10 cellular contexts compared by ENCODE assay signal in the genomic region with DNA sequence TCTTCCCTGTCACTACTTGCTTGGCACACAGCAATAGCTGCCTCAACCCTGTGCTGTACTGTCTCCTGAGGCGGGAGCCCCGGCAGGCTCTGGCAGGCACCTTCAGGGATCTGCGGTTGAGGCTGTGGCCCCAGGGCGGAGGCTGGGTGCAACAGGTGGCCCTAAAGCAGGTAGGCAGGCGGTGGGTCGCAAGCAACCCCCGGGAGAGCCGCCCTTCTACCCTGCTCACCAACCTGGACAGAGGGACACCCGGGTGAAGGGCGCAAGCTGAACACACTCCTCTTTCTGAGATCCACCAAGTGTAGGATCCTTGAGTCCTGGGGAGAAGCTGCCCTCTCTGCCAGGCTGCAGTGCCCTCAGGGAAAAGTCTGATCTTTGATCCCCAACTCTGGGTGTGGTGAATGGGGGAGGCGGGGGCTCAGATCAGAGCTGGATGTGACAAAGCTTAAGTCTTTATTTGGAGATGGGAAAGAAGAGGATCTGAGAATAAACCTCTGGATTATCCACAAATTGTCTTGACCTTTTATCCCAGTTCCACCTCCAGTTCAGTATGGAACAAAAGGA. TPM values are rescaled to one million over a fixed set of nuclear protein-coding genes. Genes with fewer than 3 reads are reported as not detected.
DNase-seq lines count a peak whose midpoint lies in the region; ATAC-seq and TF ChIP-seq lines count a peak whose summit lies in the region.
"Had no signal": no experiment of that assay in that cellular context is flagged by ENCODE, and none has a peak within 500 bp of the region (broad histone marks: within the 10 kb centered on the region; RNA-seq: fewer than 3 reads in every experiment).

No MANE protein-coding gene starts in this region.

- no peak overlapping the region for H4K8ac ChIP-seq in neuronal stem cell (ENCODE audit: low read depth, low read length)

- H2BK12ac ChIP-seq in neuronal stem cell (ENCODE audit: low read length), result no peak overlapping the region

- intact Hi-C loops in CD8-positive, alpha-beta T cell (cut with DNase I, micrococcal nuclease), result no loop called here
- intact Hi-C loops in ascending aorta (cut with DNase I), result no loop called here

- H3K9me3 Mint-ChIP-seq in CD8-positive, alpha-beta T cell, result no peaks in the 10 kb centered on the region
- H3K9me3 Mint-ChIP-seq in IgD-negative memory B cell, result no peaks in the 10 kb centered on the region
- H3K9me3 Mint-ChIP-seq: activated T-cell treated with anti-CD3 and anti-CD28 coated beads, Interleukin-2, amount 50 U/mL, for 72 hours had no signal

- H3K4ac ChIP-seq in neuronal stem cell (ENCODE audit: low read length), result no peak overlapping the region

- ATAC-seq in CD8-positive, alpha-beta T cell, result no peak
- no peak for ATAC-seq in HG02610 (IDR thresholded peaks at IDR 0.05; ENCODE audit: unreplicated experiment)
- ATAC-seq: activated T-cell treated with anti-CD3 and anti-CD28 coated beads, Interleukin-2, amount 50 U/mL, for 72 hours had no signal

- no peaks in the 10 kb centered on the region for H3K79me1 ChIP-seq in neuronal stem cell (ENCODE audit: low read depth, low read length)

- CTCF ChIA-PET in CD8-positive, alpha-beta T cell (lab: Charles Lee), result interaction anchor here (1.3 to 2.5 kb wide), 4 partner anchors 8 to 49 kb away, joined by 3 to 9 read pairs (median 4); a partner anchor contains a TSS

- H3K36me3 ChIP-seq in CD8-positive, alpha-beta T cell (ENCODE audit: insufficient read depth, low read length), result peaks cover 12% of the 10 kb centered on the region
- H3K36me3 ChIP-seq in ascending aorta, result peaks cover 12 to 16% of the 10 kb centered on the region in 2 donors
- H3K36me3 ChIP-seq in neuronal stem cell (replicated peaks in 1 of 2; ENCODE audit: control insufficient read depth in 2 of 2, insufficient read depth in 2 of 2, low read length in 2 of 2), result peaks cover 8 to 19% of the 10 kb centered on the region in 2 donors

- H3K27ac ChIP-seq in CD8-positive, alpha-beta T cell (ENCODE audit: low read depth, low read length), result no peak overlapping the region
- peak overlapping the region; percentile 80 to 92 for H3K27ac ChIP-seq in ascending aorta
- no peak overlapping the region for H3K27ac ChIP-seq in neuronal stem cell (replicated peaks; ENCODE audit: low read length)
- H3K27ac ChIP-seq: parathyroid adenoma had no signal

- no peak overlapping the region for H4K91ac ChIP-seq in neuronal stem cell (ENCODE audit: low read depth, low read length, poor library complexity)

- H3K4me3 ChIP-seq in CD8-positive, alpha-beta T cell (ENCODE audit: low read depth, low read length), result no peak overlapping the region
- no peak overlapping the region for H3K4me3 ChIP-seq in ascending aorta
- no peak overlapping the region for H3K4me3 ChIP-seq in neuronal stem cell (ENCODE audit: low read length in 2 of 2)

- H3K27me3 ChIP-seq in CD8-positive, alpha-beta T cell (ENCODE audit: insufficient read depth, low read length), result no peaks in the 10 kb centered on the region
- H3K27me3 ChIP-seq in ascending aorta, result no peaks in the 10 kb centered on the region
- no peaks in the 10 kb centered on the region for H3K27me3 ChIP-seq in neuronal stem cell (ENCODE audit: control insufficient read depth in 3 of 3, insufficient read depth in 3 of 3, low read depth in 1 of 3, low read length in 3 of 3)

- TF ChIP-seq CTCF in CD8-positive, alpha-beta T cell (IDR thresholded peaks at IDR 0.05), result no peak
- no peak for TF ChIP-seq CTCF in ascending aorta (IDR thresholded peaks at IDR 0.05)

- POLR2A ChIA-PET in CD8-positive, alpha-beta T cell (lab: Charles Lee), result interaction anchor here (0.6 to 1.1 kb wide), 3 partner anchors 9 to 36 kb away, joined by 3 to 4 read pairs (median 3); a partner anchor contains a TSS

- H3K36me3 Mint-ChIP-seq in CD8-positive, alpha-beta T cell, result peaks cover 17% of the 10 kb centered on the region
- peaks cover 6% of the 10 kb centered on the region for H3K36me3 Mint-ChIP-seq in IgD-negative memory B cell

- peaks cover 50% of the 10 kb centered on the region for H3K4me1 ChIP-seq in CD8-positive, alpha-beta T cell (ENCODE audit: insufficient read depth, low read length)
- H3K4me1 ChIP-seq in ascending aorta (peaks cover 20 to 38% of the 10 kb centered on the region in 2 donors), neuronal stem cell (ENCODE audit: control insufficient read depth in 2 of 2, insufficient read depth in 1 of 2, low read depth in 1 of 2, low read length in 2 of 2) (peaks cover 5 to 14% of the 10 kb centered on the region in 2 donors)

- no peak for DNase-seq in CD8-positive, alpha-beta T cell
- no peak for DNase-seq in ascending aorta (ENCODE audit: low spot score in 2 of 2)
- DNase-seq in neuronal stem cell (ENCODE audit: low spot score), result no peak
- no peak for DNase-seq in C1 segment of cervical spinal cord (lab: John Stamatoyannopoulos, UW)
- no peak for DNase-seq in H4 (ENCODE audit: low spot score)
- DNase-seq: activated T-cell treated with anti-CD3 and anti-CD28 coated beads, Interleukin-2, amount 50 U/mL, for 72 hours; NCI-H226 had no signal

- H2BK15ac ChIP-seq in neuronal stem cell (ENCODE audit: low read length), result no peak overlapping the region

- H3K9ac ChIP-seq in neuronal stem cell (ENCODE audit: low read depth, low read length, poor library complexity), result no peak overlapping the region
- H3K9ac ChIP-seq: parathyroid adenoma had no signal

- no peak overlapping the region for H3K14ac ChIP-seq in neuronal stem cell (ENCODE audit: low read length)

- no peak overlapping the region for H2AFZ ChIP-seq in neuronal stem cell (ENCODE audit: low read length)
- H2AFZ ChIP-seq: parathyroid adenoma had no signal

- peak overlapping the region; percentile 69 for H3K27ac Mint-ChIP-seq in CD8-positive, alpha-beta T cell
- peak overlapping the region; percentile 43 to 90 (median 88) for H3K27ac Mint-ChIP-seq in IgD-negative memory B cell

- H3K27me3 Mint-ChIP-seq in CD8-positive, alpha-beta T cell (ENCODE audit: low read depth), result no peaks in the 10 kb centered on the region
- no peaks in the 10 kb centered on the region for H3K27me3 Mint-ChIP-seq in IgD-negative memory B cell

- WGBS in neuronal stem cell (ENCODE audit: extremely low coverage in 2 of 2, insufficient read length in 2 of 2, insufficient replicate concordance in 1 of 2), 2 donors, result no CpG with 5 or more reads among the region's 11 CpGs

- no peak overlapping the region for H2BK5ac ChIP-seq in neuronal stem cell (ENCODE audit: low read length)

- no peak overlapping the region for H3K4me3 Mint-ChIP-seq in CD8-positive, alpha-beta T cell
- H3K4me3 Mint-ChIP-seq in IgD-negative memory B cell, result peak overlapping the region in 2 of 4 donors; percentile 47 to 52
- H3K4me3 Mint-ChIP-seq: activated T-cell treated with anti-CD3 and anti-CD28 coated beads, Interleukin-2, amount 50 U/mL, for 72 hours had no signal

- H3K23ac ChIP-seq in neuronal stem cell (ENCODE audit: low read depth, low read length, poor library complexity), result no peak overlapping the region

- H2AK5ac ChIP-seq in neuronal stem cell (ENCODE audit: low read depth, low read length), result peak overlapping the region; percentile 40

- H3K18ac ChIP-seq in neuronal stem cell (ENCODE audit: low read length), result no peak overlapping the region

- peaks cover 63% of the 10 kb centered on the region for H3K4me1 Mint-ChIP-seq in CD8-positive, alpha-beta T cell (ENCODE audit: low read depth)
- peaks cover 40 to 66% (median 56%) of the 10 kb centered on the region in 3 donors for H3K4me1 Mint-ChIP-seq in IgD-negative memory B cell

- no peaks in the 10 kb centered on the region for H3K9me3 ChIP-seq in CD8-positive, alpha-beta T cell (ENCODE audit: low read length)
- H3K9me3 ChIP-seq in ascending aorta, result no peaks in the 10 kb centered on the region
- H3K9me3 ChIP-seq in neuronal stem cell (replicated peaks in 1 of 2; ENCODE audit: control insufficient read depth in 2 of 2, insufficient read depth in 1 of 2, low read depth in 1 of 2, low read length in 2 of 2), result no peaks in the 10 kb centered on the region

- no peak overlapping the region for H3K4me2 ChIP-seq in neuronal stem cell (ENCODE audit: insufficient read depth, low read length, poor library complexity, severe bottlenecking)

- H2BK120ac ChIP-seq in neuronal stem cell (ENCODE audit: low read depth, low read length), result no peak overlapping the region

RNA-seq across cellular contexts. Expression of a gene that starts 1.2 kb away (rescaled TPM):
- total RNA-seq in CD8-positive, alpha-beta T cell, result not detected
- polyA plus RNA-seq in IgD-negative memory B cell, result 0.78 TPM
- total RNA-seq in ascending aorta, result not detected
- polyA plus RNA-seq in neuronal stem cell (2013, experiment 1 of 2), result not detected
- polyA plus RNA-seq in neuronal stem cell (2013, experiment 2 of 2), result not detected
- total RNA-seq in H4 (2014; rRNA removed; shearing (Covaris generic)), result not detected in 2 replicates
- total RNA-seq: activated T-cell treated with anti-CD3 and anti-CD28 coated beads, Interleukin-2, amount 50 U/mL, for 72 hours had no signal

RNA-seq across cellular contexts. Expression of a gene that starts 8.4 kb away (rescaled TPM):
- 10 to 100 TPM; 47.4 to 54.6 TPM for total RNA-seq in CD8-positive, alpha-beta T cell
- polyA plus RNA-seq in IgD-negative memory B cell, result 8.0 TPM
- 101 TPM for total RNA-seq in ascending aorta
- 41.1 TPM for polyA plus RNA-seq in neuronal stem cell (2013, experiment 1 of 2)
- 42.2 TPM for polyA plus RNA-seq in neuronal stem cell (2013, experiment 2 of 2)
- total RNA-seq in H4 (2014; rRNA removed; shearing (Covaris generic)), result 14.9 and 22.3 TPM in 2 replicates

RNA-seq across cellular contexts. Expression of a gene that starts 31.5 kb away (rescaled TPM):
- 10 to 100 TPM; 79.6 to 85.0 TPM for total RNA-seq in CD8-positive, alpha-beta T cell
- 12.7 TPM for polyA plus RNA-seq in IgD-negative memory B cell
- 17.1 TPM for total RNA-seq in ascending aorta
- 22.1 TPM for polyA plus RNA-seq in neuronal stem cell (2013, experiment 1 of 2)
- polyA plus RNA-seq in neuronal stem cell (2013, experiment 2 of 2), result 22.2 TPM
- 45.8 and 46.5 TPM in 2 replicates for total RNA-seq in H4 (2014; rRNA removed; shearing (Covaris generic))

RNA-seq across cellular contexts. Expression of a gene that starts 35.7 kb away (rescaled TPM):
- total RNA-seq in CD8-positive, alpha-beta T cell, result 10 to 100 TPM; 51.6 to 52.3 TPM
- 43.9 TPM for polyA plus RNA-seq in IgD-negative memory B cell
- total RNA-seq in ascending aorta, result 169 TPM
- 55.4 TPM for polyA plus RNA-seq in neuronal stem cell (2013, experiment 1 of 2)
- polyA plus RNA-seq in neuronal stem cell (2013, experiment 2 of 2), result 57.0 TPM
- total RNA-seq in H4 (2014; rRNA removed; shearing (Covaris generic)), result 57.1 and 64.2 TPM in 2 replicates

Comparison
In these comparisons a context has a peak if more than half of its experiments do, and no peak if none do; other contexts are left out.
1. H3K27ac ChIP-seq: peak in ascending aorta (2 of 2); none in CD8-positive, alpha-beta T cell (single experiment) and neuronal stem cell (single experiment).